In the genomic region with DNA sequence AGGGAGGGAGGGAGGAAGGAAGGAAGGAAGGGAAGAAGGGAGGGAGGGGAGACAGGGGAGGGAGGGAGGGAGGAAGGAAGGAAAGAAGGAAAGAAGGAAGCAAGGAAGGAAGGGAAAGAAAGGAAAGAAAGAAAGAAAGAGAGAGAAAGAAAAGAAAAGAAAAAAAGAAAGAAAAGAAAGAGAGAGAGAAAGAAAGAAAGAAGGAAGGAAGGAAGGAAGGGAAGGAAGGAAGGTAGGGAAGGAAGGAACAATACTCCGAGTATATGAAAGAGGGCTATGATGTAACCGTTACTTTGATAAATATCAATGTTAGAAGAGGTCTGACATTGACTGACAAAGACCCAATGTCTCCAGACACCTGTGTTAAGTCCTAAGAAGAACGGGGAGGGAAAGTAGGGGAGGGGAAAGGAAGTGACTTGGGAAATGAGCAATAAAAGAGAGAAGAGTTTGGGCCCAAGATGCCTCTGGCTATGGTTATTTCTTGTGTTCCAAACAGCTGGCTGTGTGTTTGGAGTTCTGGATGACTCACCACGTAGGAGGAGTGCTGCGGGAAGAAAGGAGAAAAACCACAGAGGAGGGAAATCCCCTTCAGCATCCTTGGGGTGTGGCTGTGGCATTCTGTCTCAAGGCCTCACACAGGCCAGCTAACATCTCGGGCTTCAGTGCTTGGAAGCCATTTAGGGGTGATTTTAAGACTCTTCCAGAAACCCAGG, we compare ENCODE assay signal across 8 cellular contexts. TPM values are rescaled to one million over a fixed set of nuclear protein-coding genes. Genes with fewer than 3 reads are reported as not detected.
A peak's percentile ranks its signal among the peaks of the same experiment; 100 is the strongest.
DNase-seq lines count a peak whose midpoint lies in the region; ATAC-seq and TF ChIP-seq lines count a peak whose summit lies in the region.

No MANE protein-coding gene starts in this region.

- H3K27me3 Mint-ChIP-seq in activated T-helper 1 cell treated with anti-CD3 and anti-CD28 coated beads, Interleukin-12 subunit alpha, Interleukin-12 subunit beta, Interleukin-2, Interleukin-4 antibody, amounts not matched to agents 30 ng/mL and 10 ng/mL and 1 ng/mL, durations not matched to agents 14 hours and 24 hours and 36 hours (ENCODE audit: insufficient read depth): peaks cover 19% of the 10 kb centered on the region

- no peak for TF ChIP-seq CTCF in HEK293 (tag by site-specific recombination; IDR thresholded peaks at IDR 0.05)
- TF ChIP-seq CTCF in kidney epithelial cell (IDR thresholded peaks at IDR 0.05; ENCODE audit: insufficient read depth, low read length, poor library complexity, severe bottlenecking): no peak

- in situ Hi-C loops in ACHN (cut with HindIII; ENCODE audit: low pct_ligation_motif_present, low pct_unique_long_range_greater_than_20kb, low sequenced_read_pairs): no loop called here

- POLR2A ChIA-PET in HEK293 (lab: Yijun Ruan, JAX): no interaction called here

- intact Hi-C loops in activated T-helper 1 cell treated with anti-CD3 and anti-CD28 coated beads, Interleukin-12 subunit alpha, Interleukin-12 subunit beta, Interleukin-2, Interleukin-4 antibody, amounts not matched to agents 30 ng/mL and 10 ng/mL and 1 ng/mL, durations not matched to agents 14 hours and 24 hours and 36 hours (cut with micrococcal nuclease): loop anchor here (2.0 kb wide), 1 partner anchor 111 kb away; no protein-coding TSS in a partner anchor

- no peak overlapping the region for H3K27ac ChIP-seq in HEK293 (ENCODE audit: extremely low read depth, low read depth, low read length)

- H3K4me3 ChIP-seq in HEK293 (ENCODE audit: low read depth, low read length) (no peak overlapping the region), kidney epithelial cell (ENCODE audit: low read depth, low read length) (no peak overlapping the region)

- H3K9me3 ChIP-seq in HEK293 (ENCODE audit: control insufficient read depth, insufficient read depth, low read depth, low read length): no peaks in the 10 kb centered on the region

- no peaks in the 10 kb centered on the region for H3K36me3 ChIP-seq in HEK293 (ENCODE audit: control insufficient read depth in 2 of 2, insufficient read depth in 1 of 2, low read length in 2 of 2)
- H3K36me3 ChIP-seq in kidney epithelial cell (ENCODE audit: control insufficient read depth, insufficient read depth, low read length): no peaks in the 10 kb centered on the region

- H3K4me1 ChIP-seq in HEK293 (ENCODE audit: control insufficient read depth, insufficient read depth, low read length): no peaks in the 10 kb centered on the region

- H3K27ac Mint-ChIP-seq in activated T-helper 1 cell treated with anti-CD3 and anti-CD28 coated beads, Interleukin-12 subunit alpha, Interleukin-12 subunit beta, Interleukin-2, Interleukin-4 antibody, amounts not matched to agents 30 ng/mL and 10 ng/mL and 1 ng/mL, durations not matched to agents 14 hours and 24 hours and 36 hours: no peak overlapping the region

- peak; percentile 76 for DNase-seq in ACHN
- no peak for DNase-seq in activated T-helper 1 cell treated with anti-CD3 and anti-CD28 coated beads, Interleukin-12 subunit alpha, Interleukin-12 subunit beta, Interleukin-2, Interleukin-4 antibody, amounts not matched to agents 30 ng/mL and 10 ng/mL and 1 ng/mL, durations not matched to agents 14 hours and 24 hours and 36 hours (ENCODE audit: low spot score)
- peak; percentile 70 for DNase-seq in kidney epithelial cell (ENCODE audit: low read depth)
- DNase-seq in NCI-H1105 (lab: John Stamatoyannopoulos, UW): no peak
- no peak for DNase-seq in ureter (ENCODE audit: low spot score)

- peak overlapping the region; percentile 12 for H3K4me3 Mint-ChIP-seq in activated T-helper 1 cell treated with anti-CD3 and anti-CD28 coated beads, Interleukin-12 subunit alpha, Interleukin-12 subunit beta, Interleukin-2, Interleukin-4 antibody, amounts not matched to agents 30 ng/mL and 10 ng/mL and 1 ng/mL, durations not matched to agents 14 hours and 24 hours and 36 hours

- H3K9me3 Mint-ChIP-seq in activated T-helper 1 cell treated with anti-CD3 and anti-CD28 coated beads, Interleukin-12 subunit alpha, Interleukin-12 subunit beta, Interleukin-2, Interleukin-4 antibody, amounts not matched to agents 30 ng/mL and 10 ng/mL and 1 ng/mL, durations not matched to agents 14 hours and 24 hours and 36 hours: no peaks in the 10 kb centered on the region

- peaks cover 25% of the 10 kb centered on the region for H3K4me1 Mint-ChIP-seq in activated T-helper 1 cell treated with anti-CD3 and anti-CD28 coated beads, Interleukin-12 subunit alpha, Interleukin-12 subunit beta, Interleukin-2, Interleukin-4 antibody, amounts not matched to agents 30 ng/mL and 10 ng/mL and 1 ng/mL, durations not matched to agents 14 hours and 24 hours and 36 hours (ENCODE audit: low read depth)

- CTCF ChIA-PET in HEK293 (lab: Yijun Ruan, JAX): interaction anchor here (1.1 to 1.6 kb wide), 2 partner anchors 88 to 114 kb away, joined by 3 to 4 read pairs; no protein-coding TSS in a partner anchor

- no peaks in the 10 kb centered on the region for H3K27me3 ChIP-seq in kidney epithelial cell (ENCODE audit: control insufficient read depth, insufficient read depth, low read length)

- ATAC-seq in GM18498 (IDR thresholded peaks at IDR 0.05; ENCODE audit: unreplicated experiment): no peak
- ATAC-seq in HG03521 (IDR thresholded peaks at IDR 0.05; ENCODE audit: unreplicated experiment): no peak

- no peaks in the 10 kb centered on the region for H3K36me3 Mint-ChIP-seq in activated T-helper 1 cell treated with anti-CD3 and anti-CD28 coated beads, Interleukin-12 subunit alpha, Interleukin-12 subunit beta, Interleukin-2, Interleukin-4 antibody, amounts not matched to agents 30 ng/mL and 10 ng/mL and 1 ng/mL, durations not matched to agents 14 hours and 24 hours and 36 hours (ENCODE audit: low read depth)

TF ChIP-seq in HEK293, 187 proteins besides CTCF, POLR2A, EP300 and RAD21 (continues in another document):
- TF ChIP-seq ZNF175 (tag by site-specific recombination; IDR thresholded peaks at IDR 0.05) (no peak), EGR2 (tag by site-specific recombination; IDR thresholded peaks at IDR 0.05; ENCODE audit: low read depth) (peak; percentile 67), SP7 (tag by site-specific recombination; IDR thresholded peaks at IDR 0.05) (peak; percentile 89), ZSCAN16 (tag by site-specific recombination; IDR thresholded peaks at IDR 0.05) (no peak), ZNF837 (tag by site-specific recombination; IDR thresholded peaks at IDR 0.05) (no peak), ZNF146 (tag by site-specific recombination; IDR thresholded peaks at IDR 0.05) (no peak), ZFHX2 (tag by site-specific recombination; conservative IDR thresholded peaks at IDR 0.05) (peak; percentile 74), ZNF121 (tag by site-specific recombination; IDR thresholded peaks at IDR 0.05) (no peak), ZNF366 (tag by site-specific recombination; conservative IDR thresholded peaks at IDR 0.05) (peak; percentile 90), ZNF654 (tag by site-specific recombination; IDR thresholded peaks at IDR 0.05; ENCODE audit: low read depth) (no peak), ZNF19 (tag by site-specific recombination; IDR thresholded peaks at IDR 0.05; ENCODE audit: low read depth) (no peak), ZFP41 (tag by site-specific recombination; IDR thresholded peaks at IDR 0.05; ENCODE audit: borderline replicate concordance) (no peak), SALL2 (tag by site-specific recombination; IDR thresholded peaks at IDR 0.05; ENCODE audit: borderline replicate concordance) (no peak), ZNF510 (tag by site-specific recombination; IDR thresholded peaks at IDR 0.05; ENCODE audit: insufficient replicate concordance) (no peak)
- TF ChIP-seq, protein P1, sequence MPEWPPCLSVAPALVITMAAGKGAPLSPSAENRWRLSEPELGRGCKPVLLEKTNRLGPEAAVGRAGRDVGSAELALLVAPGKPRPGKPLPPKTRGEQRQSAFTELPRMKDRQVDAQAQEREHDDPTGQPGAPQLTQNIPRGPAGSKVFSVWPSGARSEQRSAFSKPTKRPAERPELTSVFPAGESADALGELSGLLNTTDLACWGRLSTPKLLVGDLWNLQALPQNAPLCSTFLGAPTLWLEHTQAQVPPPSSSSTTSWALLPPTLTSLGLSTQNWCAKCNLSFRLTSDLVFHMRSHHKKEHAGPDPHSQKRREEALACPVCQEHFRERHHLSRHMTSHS (tag by site-specific recombination; IDR thresholded peaks at IDR 0.05): no peak
- TF ChIP-seq, protein P2, sequence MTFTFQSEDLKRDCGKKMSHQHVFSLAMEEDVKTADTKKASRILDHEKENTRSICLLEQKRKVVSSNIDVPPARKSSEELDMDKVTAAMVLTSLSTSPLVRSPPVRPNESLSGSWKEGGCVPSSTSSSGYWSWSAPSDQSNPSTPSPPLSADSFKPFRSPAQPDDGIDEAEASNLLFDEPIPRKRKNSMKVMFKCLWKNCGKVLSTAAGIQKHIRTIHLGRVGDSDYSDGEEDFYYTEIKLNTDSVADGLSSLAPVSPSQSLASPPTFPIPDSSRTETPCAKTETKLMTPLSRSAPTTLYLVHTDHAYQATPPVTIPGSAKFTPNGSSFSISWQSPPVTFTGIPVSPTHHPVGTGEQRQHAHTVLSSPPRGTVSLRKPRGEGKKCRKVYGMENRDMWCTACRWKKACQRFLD (tag by site-specific recombination; IDR thresholded peaks at IDR 0.05): no peak
- TF ChIP-seq, protein P3, sequence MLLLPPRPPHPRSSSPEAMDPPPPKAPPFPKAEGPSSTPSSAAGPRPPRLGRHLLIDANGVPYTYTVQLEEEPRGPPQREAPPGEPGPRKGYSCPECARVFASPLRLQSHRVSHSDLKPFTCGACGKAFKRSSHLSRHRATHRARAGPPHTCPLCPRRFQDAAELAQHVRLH (tag by site-specific recombination; IDR thresholded peaks at IDR 0.05): no peak
- TF ChIP-seq, protein P4, sequence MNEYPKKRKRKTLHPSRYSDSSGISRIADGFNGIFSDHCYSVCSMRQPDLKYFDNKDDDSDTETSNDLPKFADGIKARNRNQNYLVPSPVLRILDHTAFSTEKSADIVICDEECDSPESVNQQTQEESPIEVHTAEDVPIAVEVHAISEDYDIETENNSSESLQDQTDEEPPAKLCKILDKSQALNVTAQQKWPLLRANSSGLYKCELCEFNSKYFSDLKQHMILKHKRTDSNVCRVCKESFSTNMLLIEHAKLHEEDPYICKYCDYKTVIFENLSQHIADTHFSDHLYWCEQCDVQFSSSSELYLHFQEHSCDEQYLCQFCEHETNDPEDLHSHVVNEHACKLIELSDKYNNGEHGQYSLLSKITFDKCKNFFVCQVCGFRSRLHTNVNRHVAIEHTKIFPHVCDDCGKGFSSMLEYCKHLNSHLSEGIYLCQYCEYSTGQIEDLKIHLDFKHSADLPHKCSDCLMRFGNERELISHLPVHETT (tag by site-specific recombination; IDR thresholded peaks at IDR 0.05): no peak

RNA-seq across cellular contexts. Expression of a gene that starts 37.0 kb away (rescaled TPM):
- not detected in 2 replicates for total RNA-seq in activated T-helper 1 cell treated with anti-CD3 and anti-CD28 coated beads, Interleukin-12 subunit alpha, Interleukin-12 subunit beta, Interleukin-2, Interleukin-4 antibody, amounts not matched to agents 30 ng/mL and 10 ng/mL and 1 ng/mL, durations not matched to agents 14 hours and 24 hours and 36 hours
- total RNA-seq in kidney epithelial cell: not detected in 2 replicates
- 0.86 TPM for total RNA-seq in ureter

Comparison
In these comparisons a context has a peak if more than half of its experiments do, and no peak if none do; other contexts are left out.
1. DNase-seq: peak in ACHN (single experiment) and kidney epithelial cell (single experiment); none in activated T-helper 1 cell treated with anti-CD3 and anti-CD28 coated beads, Interleukin-12 subunit alpha, Interleukin-12 subunit beta, Interleukin-2, Interleukin-4 antibody, amounts not matched to agents 30 ng/mL and 10 ng/mL and 1 ng/mL, durations not matched to agents 14 hours and 24 hours and 36 hours (single experiment), NCI-H1105 (single experiment) and ureter (single experiment).